ENCODE assay signal across 14 cellular contexts in the genomic region with DNA sequence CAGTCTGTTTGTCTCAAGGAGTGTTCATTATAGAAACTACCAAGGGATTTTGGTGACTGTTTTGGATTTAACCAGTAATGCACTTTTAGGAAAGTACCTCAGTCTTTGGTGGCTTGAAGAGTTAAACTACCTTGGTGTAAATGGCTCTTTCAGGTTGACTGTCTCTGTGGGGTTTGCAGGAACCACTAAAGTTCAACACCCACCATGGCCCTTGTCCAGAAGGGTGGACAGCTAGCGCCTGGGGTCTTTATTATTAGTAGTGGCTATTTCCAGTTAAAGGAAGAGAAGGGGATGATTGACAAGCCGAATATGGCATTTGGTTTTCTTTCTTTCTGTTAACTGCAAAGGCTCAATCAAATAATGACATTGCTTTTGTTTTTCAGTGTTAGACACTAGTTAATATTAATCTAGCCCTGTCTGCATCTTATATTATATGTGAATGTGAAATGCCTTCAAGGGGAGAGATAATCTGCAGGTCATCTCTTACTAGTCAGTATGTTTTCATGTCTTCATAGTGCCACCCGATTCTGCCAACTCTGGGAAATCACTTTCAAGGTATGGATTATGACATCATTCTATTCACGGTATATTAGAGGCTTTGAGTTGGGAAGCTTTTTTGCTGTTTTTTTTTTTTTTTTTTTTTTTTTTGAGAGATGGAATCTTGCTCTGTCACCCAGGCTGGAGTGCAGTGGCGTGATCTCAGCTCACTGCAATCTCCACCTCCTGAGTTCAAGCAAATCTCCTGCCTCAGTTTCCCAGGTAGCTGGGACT. TPM values are rescaled to one million over a fixed set of nuclear protein-coding genes. Genes with fewer than 3 reads are reported as not detected.
A peak's percentile ranks its signal among the peaks of the same experiment; 100 is the strongest.
DNase-seq lines count a peak whose midpoint lies in the region; ATAC-seq and TF ChIP-seq lines count a peak whose summit lies in the region.
"Had no signal": no experiment of that assay in that cellular context is flagged by ENCODE, and none has a peak within 500 bp of the region (broad histone marks: within the 10 kb centered on the region; RNA-seq: fewer than 3 reads in every experiment).

No MANE protein-coding gene starts in this region.

- peak overlapping the region; percentile 96 for H3K27ac ChIP-seq in temporal lobe (ENCODE audit: low read depth, low read length)

- H3K4me3 Mint-ChIP-seq in activated naive CD8-positive, alpha-beta T cell: no peak overlapping the region
- no peak overlapping the region for H3K4me3 Mint-ChIP-seq in activated naive CD8-positive, alpha-beta T cell treated with anti-CD3 and anti-CD28 coated beads, Interleukin-2, amount 50 U/mL, for 24 hours
- no peak overlapping the region for H3K4me3 Mint-ChIP-seq in chondrocyte (ENCODE audit: unreplicated experiment)
- H3K4me3 Mint-ChIP-seq in activated CD4-positive, alpha-beta T cell treated with anti-CD3 and anti-CD28 coated beads for 36 hours: no peak overlapping the region

- H3K27ac Mint-ChIP-seq in activated naive CD8-positive, alpha-beta T cell: peak overlapping the region; percentile 22
- no peak overlapping the region for H3K27ac Mint-ChIP-seq in activated naive CD8-positive, alpha-beta T cell treated with anti-CD3 and anti-CD28 coated beads, Interleukin-2, amount 50 U/mL, for 24 hours
- peak overlapping the region; percentile 80 for H3K27ac Mint-ChIP-seq in chondrocyte (ENCODE audit: unreplicated experiment)
- no peak overlapping the region for H3K27ac Mint-ChIP-seq in activated CD4-positive, alpha-beta T cell treated with anti-CD3 and anti-CD28 coated beads for 36 hours

- intact Hi-C loops in activated CD4-positive, alpha-beta T cell treated with anti-CD3 and anti-CD28 coated beads for 36 hours (cut with DNase I, micrococcal nuclease): no loop called here

- TF ChIP-seq CTCF in chondrocyte (IDR thresholded peaks at IDR 0.05): no peak

- no peak for ATAC-seq in activated naive CD8-positive, alpha-beta T cell treated with anti-CD3 and anti-CD28 coated beads, Interleukin-2, amount 50 U/mL, for 24 hours
- ATAC-seq in HG02852 (IDR thresholded peaks at IDR 0.05; ENCODE audit: unreplicated experiment): peak; percentile 40
- no peak for ATAC-seq in activated CD4-positive, alpha-beta T cell treated with anti-CD3 and anti-CD28 coated beads for 36 hours
- no peak for ATAC-seq in GM19452 (IDR thresholded peaks at IDR 0.05; ENCODE audit: unreplicated experiment)

- POLR2A ChIA-PET in activated CD4-positive, alpha-beta T cell treated with anti-CD3 and anti-CD28 coated beads for 36 hours (lab: Charles Lee): no interaction called here

- H3K4me1 Mint-ChIP-seq in activated naive CD8-positive, alpha-beta T cell (ENCODE audit: low read depth): peaks cover 79% of the 10 kb centered on the region
- H3K4me1 Mint-ChIP-seq in activated naive CD8-positive, alpha-beta T cell treated with anti-CD3 and anti-CD28 coated beads, Interleukin-2, amount 50 U/mL, for 24 hours: peaks cover 78% of the 10 kb centered on the region
- peaks cover 78% of the 10 kb centered on the region for H3K4me1 Mint-ChIP-seq in chondrocyte (ENCODE audit: low read depth)
- peaks cover 80% of the 10 kb centered on the region for H3K4me1 Mint-ChIP-seq in activated CD4-positive, alpha-beta T cell treated with anti-CD3 and anti-CD28 coated beads for 36 hours

- H3K27me3 Mint-ChIP-seq in activated naive CD8-positive, alpha-beta T cell: no peaks in the 10 kb centered on the region
- H3K27me3 Mint-ChIP-seq in activated naive CD8-positive, alpha-beta T cell treated with anti-CD3 and anti-CD28 coated beads, Interleukin-2, amount 50 U/mL, for 24 hours: no peaks in the 10 kb centered on the region
- H3K27me3 Mint-ChIP-seq in chondrocyte (ENCODE audit: low read depth): no peaks in the 10 kb centered on the region
- no peaks in the 10 kb centered on the region for H3K27me3 Mint-ChIP-seq in activated CD4-positive, alpha-beta T cell treated with anti-CD3 and anti-CD28 coated beads for 36 hours

- no peaks in the 10 kb centered on the region for H3K9me3 Mint-ChIP-seq in activated naive CD8-positive, alpha-beta T cell (ENCODE audit: low read depth)
- no peaks in the 10 kb centered on the region for H3K9me3 Mint-ChIP-seq in activated naive CD8-positive, alpha-beta T cell treated with anti-CD3 and anti-CD28 coated beads, Interleukin-2, amount 50 U/mL, for 24 hours
- H3K9me3 Mint-ChIP-seq in chondrocyte (ENCODE audit: low read depth): no peaks in the 10 kb centered on the region
- no peaks in the 10 kb centered on the region for H3K9me3 Mint-ChIP-seq in activated CD4-positive, alpha-beta T cell treated with anti-CD3 and anti-CD28 coated beads for 36 hours (ENCODE audit: low read depth)

- H3K36me3 Mint-ChIP-seq in activated naive CD8-positive, alpha-beta T cell: peaks cover 5% of the 10 kb centered on the region
- peaks cover 4% of the 10 kb centered on the region for H3K36me3 Mint-ChIP-seq in activated naive CD8-positive, alpha-beta T cell treated with anti-CD3 and anti-CD28 coated beads, Interleukin-2, amount 50 U/mL, for 24 hours (ENCODE audit: low read depth)
- H3K36me3 Mint-ChIP-seq in chondrocyte (ENCODE audit: low read depth): no peaks in the 10 kb centered on the region
- no peaks in the 10 kb centered on the region for H3K36me3 Mint-ChIP-seq in activated CD4-positive, alpha-beta T cell treated with anti-CD3 and anti-CD28 coated beads for 36 hours (ENCODE audit: low read depth)

- CTCF ChIA-PET in activated CD4-positive, alpha-beta T cell treated with anti-CD3 and anti-CD28 coated beads for 36 hours (lab: Charles Lee): interaction anchor here (0.5 to 2.6 kb wide), 6 partner anchors 13 to 484 kb away, joined by 3 to 9 read pairs (median 3); no protein-coding TSS in a partner anchor

- DNase-seq in activated naive CD8-positive, alpha-beta T cell treated with anti-CD3 and anti-CD28 coated beads, Interleukin-2, amount 50 U/mL, for 24 hours: no peak
- DNase-seq in chondrocyte (ENCODE audit: low spot score) (no peak), erythroblast (lab: John Stamatoyannopoulos, UW) (no peak)
- DNase-seq in activated CD4-positive, alpha-beta T cell treated with anti-CD3 and anti-CD28 coated beads for 36 hours: no peak
- DNase-seq: activated CD8-positive, alpha-beta memory T cell treated with anti-CD3 and anti-CD28 coated beads, Interleukin-2, amount 50 U/mL, for 48 hours; AML-193; cortex of kidney; H7; NCI-H2171 treated with DMSO at 0.1 percent for 48 hours; nephron progenitor cell had no signal

- no peak for TF ChIP-seq POLR2A in erythroblast (IDR thresholded peaks at IDR 0.05; ENCODE audit: low read length)

RNA-seq across cellular contexts. Expression of gene MAP4K4, which starts 56.4 kb away (rescaled TPM):
- 98.2 to 122 TPM (median 121 TPM) in 3 replicates for total RNA-seq in chondrocyte
- total RNA-seq in temporal lobe: 169 TPM
- total RNA-seq in activated CD4-positive, alpha-beta T cell treated with anti-CD3 and anti-CD28 coated beads for 36 hours: 10 to 100 TPM; 62.3 to 70.2 TPM

Comparison
In these comparisons a context has a peak if more than half of its experiments do, and no peak if none do; other contexts are left out.
1. H3K27ac Mint-ChIP-seq: peak in activated naive CD8-positive, alpha-beta T cell (single experiment) and chondrocyte (single experiment); none in activated naive CD8-positive, alpha-beta T cell treated with anti-CD3 and anti-CD28 coated beads, Interleukin-2, amount 50 U/mL, for 24 hours (single experiment) and activated CD4-positive, alpha-beta T cell treated with anti-CD3 and anti-CD28 coated beads for 36 hours (single experiment).